In the genomic region with DNA sequence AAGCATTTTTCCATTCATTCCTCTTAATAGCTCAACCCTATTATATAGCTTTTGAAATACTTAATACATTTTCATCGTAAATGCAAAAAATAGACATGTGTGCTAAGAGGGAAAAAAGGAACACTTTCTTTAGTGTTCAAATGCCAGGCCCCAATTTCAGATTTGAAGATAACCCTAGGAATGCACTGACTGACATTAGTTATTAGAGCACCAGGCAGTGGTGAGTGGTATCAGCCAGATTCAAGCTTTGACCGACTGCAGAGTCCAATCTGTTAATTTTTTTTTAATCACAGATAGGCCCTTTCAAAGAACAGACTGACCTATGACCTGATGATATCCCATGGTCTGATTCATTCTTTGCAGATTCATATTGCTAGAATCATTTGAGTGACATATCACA, we compare ENCODE assay signal across 26 cellular contexts.
"Had no signal": no experiment of that assay in that cellular context is flagged by ENCODE, and none has a peak within 500 bp of the region (broad histone marks: within the 10 kb centered on the region; RNA-seq: fewer than 3 reads in every experiment).

No MANE protein-coding gene starts in this region.

- ATAC-seq: stimulated activated effector memory CD8-positive, alpha-beta T cell treated with anti-CD3 and anti-CD28 coated beads, Interleukin-12 subunit alpha, Interleukin-12 subunit beta, amount 100 ng/mL, for 72 hours; stimulated activated memory B cell treated with anti-CD40 and anti-IgM and Interleukin-4, amounts not matched to agents 10 μg/mL and 1 μg/mL and 100 μg/mL, for 72 hours; stimulated activated naive B cell treated with anti-CD40 and anti-IgM and Interleukin-4, amounts not matched to agents 10 μg/mL and 1 μg/mL and 100 μg/mL, for 72 hours; stimulated activated naive CD8-positive, alpha-beta T cell treated with anti-CD3 and anti-CD28 coated beads, Interleukin-15, amount 100 ng/mL, for 72 hours; stimulated activated naive CD8-positive, alpha-beta T cell treated with anti-CD3 and anti-CD28 coated beads, Interleukin-15, Interleukin-2, amounts not matched to agents 100 U/mL and 50 U/mL, for 24 hours; upper lobe of right lung had no signal

- H3K9me3 ChIP-seq: stomach, suprapubic skin, testis, thoracic aorta, thyroid gland, tibial artery, tibial nerve, transverse colon, upper lobe of left lung, upper lobe of right lung, uterus, vagina had no signal

- H3K36me3 ChIP-seq: stomach, suprapubic skin, thoracic aorta, thyroid gland, tibial artery, tibial nerve, transverse colon, upper lobe of left lung, upper lobe of right lung, uterus, vagina had no signal

- DNase-seq: stimulated activated CD4-positive, alpha-beta T cell treated with anti-CD3 and anti-CD28 coated beads, Interleukin-2, amount 100 ng/mL, for 48 hours; stimulated activated CD4-positive, alpha-beta T cell treated with anti-CD3 and anti-CD28 coated beads, Interleukin-4, amount 100 ng/mL, for 1 hour; stimulated activated CD4-positive, alpha-beta T cell treated with anti-CD3 and anti-CD28 coated beads, Interleukin-4, amount 100 ng/mL, for 24 hours; stimulated activated CD4-positive, alpha-beta T cell treated with anti-CD3 and anti-CD28 coated beads, Interleukin-4, amount 100 ng/mL, for 4 hours; stimulated activated CD8-positive, alpha-beta memory T cell treated with anti-CD3 and anti-CD28 coated beads, Interleukin-4, amount 100 ng/mL, for 48 hours; stimulated activated naive B cell treated with anti-CD40 and anti-IgM and Interleukin-4, amounts not matched to agents 10 μg/mL and 1 μg/mL and 100 μg/mL, for 72 hours; stimulated activated naive CD4-positive, alpha-beta T cell; stimulated activated naive CD4-positive, alpha-beta T cell treated with Interleukin-2 at 50 U/mL for 16 hours; stimulated activated naive CD8-positive, alpha-beta T cell treated with anti-CD3 and anti-CD28 coated beads, Interleukin-15, amount 100 ng/mL, for 72 hours; stimulated activated naive CD8-positive, alpha-beta T cell treated with anti-CD3 and anti-CD28 coated beads, Interleukin-15, Interleukin-2, amounts not matched to agents 100 U/mL and 50 U/mL, for 24 hours; stomach; substantia nigra; testis; thyroid gland; tibial artery; transverse colon; trophoblast cell; upper lobe of left lung; upper lobe of right lung; uterus had no signal

- H3K27ac ChIP-seq: stomach, suprapubic skin, testis, thoracic aorta, thyroid gland, tibial artery, tibial nerve, transverse colon, upper lobe of left lung, upper lobe of right lung, uterus, vagina had no signal

- H3K4me3 ChIP-seq: stomach, suprapubic skin, testis, thoracic aorta, thyroid gland, tibial artery, tibial nerve, transverse colon, upper lobe of left lung, upper lobe of right lung, uterus, vagina had no signal

- H3K4me1 ChIP-seq: stomach, suprapubic skin, testis, thyroid gland, tibial nerve, transverse colon, upper lobe of left lung, upper lobe of right lung, uterus, vagina had no signal

- H3K27me3 ChIP-seq: stomach, suprapubic skin, testis, thyroid gland, tibial artery, tibial nerve, transverse colon, upper lobe of left lung, upper lobe of right lung, uterus, vagina had no signal
